Comparison of ENCODE assay signal across 8 cellular contexts in the genomic region with DNA sequence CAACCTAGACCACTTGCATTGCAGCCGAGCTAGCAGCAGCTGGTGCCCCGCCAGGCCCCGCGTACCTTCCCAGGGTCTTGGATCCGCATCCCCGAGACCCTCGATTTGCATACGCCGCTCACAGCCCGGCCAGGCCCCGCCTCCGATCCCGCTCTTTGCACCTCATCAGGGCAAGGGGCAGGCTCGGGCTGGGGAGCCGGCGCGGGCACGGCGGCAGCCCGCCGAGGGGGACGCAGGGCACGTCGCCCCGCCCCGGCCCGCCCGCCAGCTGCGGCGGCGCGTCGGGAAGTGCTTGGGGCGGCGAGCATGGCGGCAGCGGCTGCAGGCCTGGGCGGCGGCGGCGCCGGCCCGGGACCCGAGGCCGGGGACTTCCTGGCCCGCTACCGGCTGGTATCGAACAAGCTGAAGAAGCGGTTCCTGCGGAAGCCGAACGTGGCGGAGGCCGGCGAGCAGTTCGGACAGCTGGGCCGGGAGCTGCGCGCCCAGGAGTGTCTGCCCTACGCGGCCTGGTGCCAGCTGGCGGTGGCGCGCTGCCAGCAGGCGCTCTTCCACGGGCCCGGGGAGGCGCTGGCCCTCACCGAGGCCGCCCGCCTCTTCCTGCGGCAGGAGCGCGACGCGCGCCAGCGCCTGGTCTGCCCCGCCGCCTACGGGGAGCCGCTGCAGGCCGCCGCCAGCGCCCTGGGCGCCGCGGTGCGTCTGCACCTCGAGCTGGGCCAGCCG. TPM values are rescaled to one million over a fixed set of nuclear protein-coding genes. Genes with fewer than 3 reads are reported as not detected.
DNase-seq lines count a peak whose midpoint lies in the region; ATAC-seq and TF ChIP-seq lines count a peak whose summit lies in the region.
"Not testable (repeated sequence)": the region's sequence is repeated elsewhere in the genome, so short reads cannot be mapped to it uniquely, and the experiment has no call there.

A gene (plus strand): TSS at position 287 of the 720 bp plus-strand sequence. CDS start 20 bp downstream, at position 307.

- not testable (repeated sequence) for H3K4me3 Mint-ChIP-seq in T-helper 17 cell; activated T-helper 1 cell treated with anti-CD3 and anti-CD28 coated beads, Interleukin-12 subunit alpha, Interleukin-12 subunit beta, Interleukin-2, Interleukin-4 antibody, amounts not matched to agents 30 ng/mL and 10 ng/mL and 1 ng/mL, durations not matched to agents 14 hours and 24 hours and 36 hours

- not testable (repeated sequence) for H3K9me3 ChIP-seq in T-helper 17 cell (ENCODE audit: control insufficient read depth, low read length, poor library complexity, severe bottlenecking); gastroesophageal sphincter; ovary

- not testable (repeated sequence) for H3K27ac Mint-ChIP-seq in T-helper 17 cell; activated T-helper 1 cell treated with anti-CD3 and anti-CD28 coated beads, Interleukin-12 subunit alpha, Interleukin-12 subunit beta, Interleukin-2, Interleukin-4 antibody, amounts not matched to agents 30 ng/mL and 10 ng/mL and 1 ng/mL, durations not matched to agents 14 hours and 24 hours and 36 hours

- WGBS in gastroesophageal sphincter (ENCODE audit: low coverage in 1 of 2), 2 donors = no CpG with 5 or more reads among the region's 91 CpGs
- 20 to 25% methylated on average over 1 to 6 of the region's 91 CpGs; no CpG with 5 or more reads in 1 of the 3 donors for WGBS in ovary, 3 donors

- H3K4me3 ChIP-seq in gastroesophageal sphincter = peak within 1 kb of the TSS in 1 of 2 donors; percentile 31
- H3K4me3 ChIP-seq in ovary = not testable (repeated sequence)

- DNase-seq in T-helper 17 cell (peak in 1 of 3 donors; percentile 29), ovary (peak in 1 of 5 donors; percentile 19)
- DNase-seq in activated T-helper 1 cell treated with anti-CD3 and anti-CD28 coated beads, Interleukin-12 subunit alpha, Interleukin-12 subunit beta, Interleukin-2, Interleukin-4 antibody, amounts not matched to agents 30 ng/mL and 10 ng/mL and 1 ng/mL, durations not matched to agents 14 hours and 24 hours and 36 hours (ENCODE audit: low spot score) = not testable (repeated sequence)
- DNase-seq in stimulated activated naive CD8-positive, alpha-beta T cell treated with anti-CD3 and anti-CD28 coated beads, Interleukin-15, Interleukin-2, amounts not matched to agents 100 U/mL and 50 U/mL, for 24 hours = peak; percentile 55

- H3K4me1 Mint-ChIP-seq in T-helper 17 cell; activated T-helper 1 cell treated with anti-CD3 and anti-CD28 coated beads, Interleukin-12 subunit alpha, Interleukin-12 subunit beta, Interleukin-2, Interleukin-4 antibody, amounts not matched to agents 30 ng/mL and 10 ng/mL and 1 ng/mL, durations not matched to agents 14 hours and 24 hours and 36 hours (ENCODE audit: low read depth): not testable (repeated sequence)

- not testable (repeated sequence) for TF ChIP-seq POLR2A in gastroesophageal sphincter (IDR thresholded peaks at IDR 0.05); ovary (IDR thresholded peaks at IDR 0.05)

- not testable (repeated sequence) for H3K36me3 ChIP-seq in gastroesophageal sphincter, ovary

- not testable (repeated sequence) for H3K27me3 ChIP-seq in gastroesophageal sphincter, ovary

- H3K27me3 Mint-ChIP-seq in T-helper 17 cell; activated T-helper 1 cell treated with anti-CD3 and anti-CD28 coated beads, Interleukin-12 subunit alpha, Interleukin-12 subunit beta, Interleukin-2, Interleukin-4 antibody, amounts not matched to agents 30 ng/mL and 10 ng/mL and 1 ng/mL, durations not matched to agents 14 hours and 24 hours and 36 hours (ENCODE audit: insufficient read depth): not testable (repeated sequence)

- TF ChIP-seq CTCF in gastroesophageal sphincter (IDR thresholded peaks at IDR 0.05); ovary (IDR thresholded peaks at IDR 0.05): not testable (repeated sequence)

- peak; percentile 72 for ATAC-seq in GM18502 (IDR thresholded peaks at IDR 0.05; ENCODE audit: poor library complexity, unreplicated experiment)
- peak; percentile 61 for ATAC-seq in GM21576 (IDR thresholded peaks at IDR 0.05; ENCODE audit: unreplicated experiment)
- ATAC-seq in HG03139 (IDR thresholded peaks at IDR 0.05; ENCODE audit: unreplicated experiment) = peak; percentile 64
- peak; percentile 75 for ATAC-seq in T-helper 17 cell
- peak; percentile 79 for ATAC-seq in gastroesophageal sphincter
- peak; percentile 83 for ATAC-seq in stimulated activated naive CD8-positive, alpha-beta T cell treated with anti-CD3 and anti-CD28 coated beads, Interleukin-15, Interleukin-2, amounts not matched to agents 100 U/mL and 50 U/mL, for 24 hours

- not testable (repeated sequence) for H3K4me1 ChIP-seq in gastroesophageal sphincter; ovary (ENCODE audit: insufficient read depth)

- not testable (repeated sequence) for H3K9me3 Mint-ChIP-seq in activated T-helper 1 cell treated with anti-CD3 and anti-CD28 coated beads, Interleukin-12 subunit alpha, Interleukin-12 subunit beta, Interleukin-2, Interleukin-4 antibody, amounts not matched to agents 30 ng/mL and 10 ng/mL and 1 ng/mL, durations not matched to agents 14 hours and 24 hours and 36 hours

- intact Hi-C loops in activated T-helper 1 cell treated with anti-CD3 and anti-CD28 coated beads, Interleukin-12 subunit alpha, Interleukin-12 subunit beta, Interleukin-2, Interleukin-4 antibody, amounts not matched to agents 30 ng/mL and 10 ng/mL and 1 ng/mL, durations not matched to agents 14 hours and 24 hours and 36 hours (cut with micrococcal nuclease); ovary (cut with DNase I): not testable (repeated sequence)

- not testable (repeated sequence) for H3K36me3 Mint-ChIP-seq in T-helper 17 cell (ENCODE audit: low read depth); activated T-helper 1 cell treated with anti-CD3 and anti-CD28 coated beads, Interleukin-12 subunit alpha, Interleukin-12 subunit beta, Interleukin-2, Interleukin-4 antibody, amounts not matched to agents 30 ng/mL and 10 ng/mL and 1 ng/mL, durations not matched to agents 14 hours and 24 hours and 36 hours (ENCODE audit: low read depth)

- TF ChIP-seq EP300 in gastroesophageal sphincter (IDR thresholded peaks at IDR 0.05); ovary (IDR thresholded peaks at IDR 0.05): not testable (repeated sequence)

- peak within 1 kb of the TSS in 1 of 4 donors; percentile 61 for H3K27ac ChIP-seq in gastroesophageal sphincter
- not testable (repeated sequence) for H3K27ac ChIP-seq in ovary

RNA-seq across cellular contexts. Expression of the gene that starts here (rescaled TPM):
- total RNA-seq in T-helper 17 cell (10 to 100 TPM; 18.0 to 19.0 TPM), gastroesophageal sphincter (10 to 100 TPM in 1 of 4 donors, 1 to 10 TPM in 2, under 1 TPM in 1; 0.27 to 13.6 (median 5.8) TPM), ovary (10 to 100 TPM in 4 of 7 donors, 1 to 10 TPM in 3; 2.4 to 24.2 (median 14.9) TPM)
- 23.6 and 24.1 TPM in 2 replicates for total RNA-seq in activated T-helper 1 cell treated with anti-CD3 and anti-CD28 coated beads, Interleukin-12 subunit alpha, Interleukin-12 subunit beta, Interleukin-2, Interleukin-4 antibody, amounts not matched to agents 30 ng/mL and 10 ng/mL and 1 ng/mL, durations not matched to agents 14 hours and 24 hours and 36 hours
- 10 to 100 TPM; 10.7 to 33.0 TPM for polyA plus RNA-seq in ovary
